ENCODE assay signal across 17 cellular contexts in the genomic region with DNA sequence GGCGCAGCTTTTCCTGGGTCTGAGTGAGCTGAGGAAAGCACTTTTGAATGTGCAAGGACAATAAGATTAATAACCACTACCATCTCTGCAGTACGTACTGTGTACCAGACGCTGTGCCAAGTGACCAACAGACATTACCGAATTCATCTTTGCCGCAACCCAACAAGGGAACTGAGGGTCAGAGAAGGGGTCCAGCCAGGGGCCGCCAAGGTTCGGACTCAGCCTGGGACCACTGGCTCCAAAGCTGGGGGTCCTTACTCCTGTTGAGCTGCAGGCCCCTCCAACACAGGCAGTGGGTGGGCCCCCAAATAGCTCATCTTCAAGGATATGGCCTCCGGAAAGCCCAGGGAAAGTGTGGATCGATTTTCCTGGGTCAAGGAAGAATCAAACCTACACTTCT. TPM values are rescaled to one million over a fixed set of nuclear protein-coding genes. Genes with fewer than 3 reads are reported as not detected.
A peak's percentile ranks its signal among the peaks of the same experiment; 100 is the strongest.
DNase-seq lines count a peak whose midpoint lies in the region; ATAC-seq and TF ChIP-seq lines count a peak whose summit lies in the region.
"Had no signal": no experiment of that assay in that cellular context is flagged by ENCODE, and none has a peak within 500 bp of the region (broad histone marks: within the 10 kb centered on the region; RNA-seq: fewer than 3 reads in every experiment).

No MANE protein-coding gene starts in this region.

- H3K9ac ChIP-seq in skeletal muscle tissue (ENCODE audit: low read depth in 1 of 3, low read length in 3 of 3): peak overlapping the region in 1 of 3 donors; percentile 57

- intact Hi-C loops in dorsolateral prefrontal cortex (cut with DNase I): loop anchor here (5.0 to 10.0 kb wide), 3 partner anchors 38 to 546 kb away; partner anchors contain the start of gene KREMEN1 (in 1 of the 2)

- ATAC-seq in HG03095 (IDR thresholded peaks at IDR 0.05; ENCODE audit: unreplicated experiment): no peak
- no peak for ATAC-seq in GM21515 (IDR thresholded peaks at IDR 0.05; ENCODE audit: unreplicated experiment)
- ATAC-seq: GM23338 had no signal

- H3K27ac ChIP-seq in dorsolateral prefrontal cortex (peak overlapping the region in 46 of 59 donors; percentile 14 to 88 (median 74)), mesodermal cell (ENCODE audit: low read depth, low read length, severe bottlenecking) (peak overlapping the region; percentile 36), skeletal muscle tissue (ENCODE audit: low read depth, low read length) (peak overlapping the region; percentile 27)

- H3K9me3 ChIP-seq in mesodermal cell (ENCODE audit: control insufficient read depth, low read length): no peaks in the 10 kb centered on the region
- H3K9me3 ChIP-seq in skeletal muscle tissue (ENCODE audit: control insufficient read depth in 3 of 3, low read length in 3 of 3): no peaks in the 10 kb centered on the region

- 98% methylated on average over 8 of the region's 9 CpGs for WGBS in mesodermal cell (ENCODE audit: insufficient coverage in 2 of 2), 2 experiments

- H3K4me1 ChIP-seq in mesodermal cell (ENCODE audit: control insufficient read depth, insufficient read depth, low read length, poor library complexity, severe bottlenecking) (peaks cover 26% of the 10 kb centered on the region), skeletal muscle tissue (ENCODE audit: control insufficient read depth in 3 of 3, insufficient read depth in 3 of 3, low read length in 3 of 3) (peaks cover 35 to 53% (median 44%) of the 10 kb centered on the region in 3 donors)

- H3K27me3 ChIP-seq in dorsolateral prefrontal cortex: no peaks in the 10 kb centered on the region
- H3K27me3 ChIP-seq in skeletal muscle tissue (ENCODE audit: control insufficient read depth in 3 of 3, insufficient read depth in 3 of 3, low read length in 3 of 3): no peaks in the 10 kb centered on the region

- H3K36me3 ChIP-seq in mesodermal cell (ENCODE audit: control insufficient read depth, insufficient read depth, low read length): no peaks in the 10 kb centered on the region
- H3K36me3 ChIP-seq in skeletal muscle tissue (ENCODE audit: control insufficient read depth in 3 of 3, insufficient read depth in 3 of 3, low read length in 3 of 3): peaks cover 0 to 2% (median 0%) of the 10 kb centered on the region in 3 donors

- TF ChIP-seq CTCF in dorsolateral prefrontal cortex (IDR thresholded peaks at IDR 0.05 in 54 of 56, conservative IDR thresholded peaks at IDR 0.05 in 2 of 56; ENCODE audit: low read depth in 1 of 56, partially characterized antibody in 56 of 56): no peak

- DNase-seq in activated CD8-positive, alpha-beta memory T cell treated with anti-CD3 and anti-CD28 coated beads, Interleukin-2, amount 50 U/mL, for 48 hours: peak; percentile 6
- DNase-seq in dorsolateral prefrontal cortex (peak in 3 of 10 donors; percentile 18 to 24 (median 22)), SW480 (ENCODE audit: low spot score) (no peak), GDM1 (lab: John Stamatoyannopoulos, UW) (no peak)
- DNase-seq: CD4-positive, CD25-positive, alpha-beta regulatory T cell; KBM-7; NCI-H1436 treated with DMSO at 0.1 percent for 48 hours; NCI-H2081 treated with DMSO at 0.1 percent for 48 hours; NCI-H2227 treated with DMSO at 0.1 percent for 48 hours; NCI-H524 treated with DMSO at 0.1 percent for 48 hours; OCI-M1; RPMI8226 had no signal

- H3K4me3 ChIP-seq in dorsolateral prefrontal cortex: no peak overlapping the region
- no peak overlapping the region for H3K4me3 ChIP-seq in mesodermal cell (ENCODE audit: extremely low read depth, insufficient read depth, low read length, poor library complexity, severe bottlenecking)
- H3K4me3 ChIP-seq in skeletal muscle tissue (ENCODE audit: low read length in 3 of 3): no peak overlapping the region
- H3K4me3 ChIP-seq: GM23338 had no signal

RNA-seq across cellular contexts. Expression of gene EMID1, which starts 55.0 kb away (rescaled TPM):
- total RNA-seq in dorsolateral prefrontal cortex (10 to 100 TPM; 10.3 to 60.6 (median 25.2) TPM), skeletal muscle tissue (6.3 TPM)
- polyA plus RNA-seq in mesodermal cell (2013, experiment 1 of 2): 9.8 TPM
- 6.7 TPM for polyA plus RNA-seq in mesodermal cell (2013, experiment 2 of 2)
